In the genomic region with DNA sequence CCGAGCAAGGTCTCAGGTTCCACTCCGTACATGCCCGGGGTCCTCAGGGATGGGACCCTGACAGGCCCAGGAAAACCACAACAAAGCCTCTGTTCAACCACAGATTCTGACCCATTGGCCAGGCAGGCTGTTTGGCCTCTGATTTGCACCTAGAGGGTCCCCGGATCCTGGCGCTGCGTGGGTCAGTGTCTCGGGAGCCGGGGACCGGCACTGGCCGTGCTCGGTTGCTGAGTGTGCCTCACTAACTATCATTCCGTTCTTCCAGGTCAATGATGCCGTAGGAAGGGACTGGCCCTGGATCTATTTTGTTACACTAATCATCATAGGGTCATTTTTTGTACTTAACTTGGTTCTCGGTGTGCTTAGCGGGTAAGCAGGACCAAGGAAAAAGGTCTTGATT, we compare ENCODE assay signal across 16 cellular contexts.
DNase-seq lines count a peak whose midpoint lies in the region; ATAC-seq and TF ChIP-seq lines count a peak whose summit lies in the region.
"Had no signal": no experiment of that assay in that cellular context is flagged by ENCODE, and none has a peak within 500 bp of the region (broad histone marks: within the 10 kb centered on the region; RNA-seq: fewer than 3 reads in every experiment).

No MANE protein-coding gene starts in this region.

- no peaks in the 10 kb centered on the region for H3K27me3 ChIP-seq in heart left ventricle
- H3K27me3 ChIP-seq in right atrium auricular region = no peaks in the 10 kb centered on the region
- H3K27me3 ChIP-seq: BLaER1 treated with 17β-estradiol and CSF1 and Interleukin-3, amounts not matched to agents 10 nM and 100 nM had no signal

- ATAC-seq in heart left ventricle (no peak), left ventricle myocardium superior (no peak), left cardiac atrium (no peak), GM21367 (IDR thresholded peaks at IDR 0.05; ENCODE audit: unreplicated experiment) (no peak)
- ATAC-seq: A549; CD8-positive, alpha-beta T cell had no signal

- no peak for TF ChIP-seq POLR2A in heart left ventricle (IDR thresholded peaks at IDR 0.05)

- 94 to 98% (median 96%) methylated on average over 13 to 15 of the region's 15 CpGs for WGBS in heart left ventricle, 4 donors

- H3K27ac ChIP-seq in heart left ventricle (peak overlapping the region in 7 of 12 donors; percentile 12 to 86 (median 28)), right atrium auricular region (peak overlapping the region; percentile 12 to 28)
- H3K27ac ChIP-seq: 22Rv1; A549; BLaER1 treated with 17β-estradiol and CSF1 and Interleukin-3, amounts not matched to agents 10 nM and 100 nM; C4-2B had no signal

- peaks cover 0 to 39% (median 3%) of the 10 kb centered on the region in 9 donors for H3K36me3 ChIP-seq in heart left ventricle
- H3K36me3 ChIP-seq in right atrium auricular region = peaks cover 22% of the 10 kb centered on the region
- H3K36me3 ChIP-seq: BLaER1 treated with 17β-estradiol and CSF1 and Interleukin-3, amounts not matched to agents 10 nM and 100 nM had no signal

- intact Hi-C loops in heart left ventricle (cut with DNase I) = loop anchor here in 5 of 10 donors (5.0 to 10.0 kb wide), 6 partner anchors 50 to 450 kb away; partner anchors contain the start of gene CACNA1C (in 1 of the 5)
- intact Hi-C loops in left ventricle myocardium superior (cut with micrococcal nuclease) = no loop called here
- intact Hi-C loops in left cardiac atrium (cut with DNase I) = no loop called here

- TF ChIP-seq CTCF in heart left ventricle (IDR thresholded peaks at IDR 0.05) = no peak
- TF ChIP-seq CTCF in right atrium auricular region (IDR thresholded peaks at IDR 0.05) = no peak

- DNase-seq in heart left ventricle (no peak), left ventricle myocardium superior (no peak), right atrium auricular region (ENCODE audit: low spot score) (no peak), left cardiac atrium (no peak)
- DNase-seq: AML-193; Caco-2; Calu3; CD4-positive, alpha-beta T cell; CD8-positive, alpha-beta T cell; DMS79 treated with DMSO at 0.1 percent for 48 hours; GF-D8 had no signal

- H3K9me3 ChIP-seq in heart left ventricle (no peaks in the 10 kb centered on the region), right atrium auricular region (no peaks in the 10 kb centered on the region)
- H3K9me3 ChIP-seq: A549, Caco-2 had no signal

- H3K4me1 ChIP-seq in heart left ventricle (peaks cover 10 to 62% (median 41%) of the 10 kb centered on the region in 12 donors), right atrium auricular region (peaks cover 0 to 47% of the 10 kb centered on the region in 2 donors)
- H3K4me1 ChIP-seq: A549, Caco-2 had no signal

- no peak overlapping the region for H3K4me3 ChIP-seq in heart left ventricle
- no peak overlapping the region for H3K4me3 ChIP-seq in right atrium auricular region
- H3K4me3 ChIP-seq: A549; BLaER1 treated with 17β-estradiol and CSF1 and Interleukin-3, amounts not matched to agents 10 nM and 100 nM had no signal
